ENCODE assay signal across 1 cellular context in genomic region chr20:48102076-48102787, GRCh38.
TF ChIP-seq lines count a peak whose summit lies in the region.

No MANE protein-coding gene starts in this region.

TF ChIP-seq in SK-N-SH, 30 proteins besides CTCF, POLR2A, EP300 and RAD21 (continued from another document):
- TF ChIP-seq RFX5 (IDR thresholded peaks at IDR 0.05; ENCODE audit: low read length) (no peak), MEF2A (IDR thresholded peaks at IDR 0.05; ENCODE audit: borderline replicate concordance, low read depth) (no peak), NRF1 (IDR thresholded peaks at IDR 0.05; ENCODE audit: low read depth, low read length) (no peak), MXI1 (IDR thresholded peaks at IDR 0.05; ENCODE audit: low read depth, low read length) (no peak), RCOR1 (IDR thresholded peaks at IDR 0.05; ENCODE audit: low read length) (no peak), TAF1 (IDR thresholded peaks at IDR 0.05; ENCODE audit: borderline replicate concordance, low read depth, low read length) (no peak), REST (IDR thresholded peaks at IDR 0.05; ENCODE audit: low read depth, low read length) (no peak), USF1 (IDR thresholded peaks at IDR 0.05; ENCODE audit: borderline replicate concordance, low read depth) (no peak)
TF ChIP-seq in SK-N-SH: peak in this region for 0.
